In the genomic region with DNA sequence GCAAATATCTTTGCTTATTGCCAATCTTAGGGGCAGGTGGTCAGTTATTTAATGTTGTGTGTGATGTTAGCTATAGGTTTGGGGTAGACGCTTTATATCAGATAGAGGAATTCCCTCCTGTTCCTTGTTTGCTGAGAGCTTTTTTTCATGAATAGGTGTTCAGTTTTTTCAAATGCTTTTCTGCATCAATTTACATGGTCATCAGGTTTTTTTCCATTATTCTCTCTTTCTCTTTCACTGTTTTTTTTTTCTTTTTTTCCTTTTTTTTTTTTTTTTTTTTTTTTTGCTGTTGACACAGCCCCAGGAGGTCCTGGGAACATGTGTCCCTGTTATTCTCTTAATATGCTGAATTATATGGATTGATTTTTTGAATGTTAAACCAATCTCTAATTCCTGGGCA, we compare ENCODE assay signal across 1 cellular context.
A peak's percentile ranks its signal among the peaks of the same experiment; 100 is the strongest.
TF ChIP-seq lines count a peak whose summit lies in the region.

No MANE protein-coding gene starts in this region.

TF ChIP-seq in HEK293, 187 proteins besides CTCF, POLR2A, EP300 and RAD21:
- TF ChIP-seq ZNF362 (tag by site-specific recombination; IDR thresholded peaks at IDR 0.05) (0 out of 2 replicates have a peak, but pooled peaks have one; percentile 60), MYNN (tag by site-specific recombination; IDR thresholded peaks at IDR 0.05; ENCODE audit: borderline replicate concordance) (no peak), ZNF791 (tag by site-specific recombination; IDR thresholded peaks at IDR 0.05) (no peak), ZNF274 (IDR thresholded peaks at IDR 0.05; ENCODE audit: low read length) (no peak), ZNF274 (tag by site-specific recombination; IDR thresholded peaks at IDR 0.05; ENCODE audit: borderline replicate concordance) (no peak), KLF7 (tag by site-specific recombination; IDR thresholded peaks at IDR 0.05; ENCODE audit: borderline replicate concordance) (no peak), GLI2 (tag by site-specific recombination; IDR thresholded peaks at IDR 0.05; ENCODE audit: borderline replicate concordance, low read depth) (no peak)
